In the genomic region with DNA sequence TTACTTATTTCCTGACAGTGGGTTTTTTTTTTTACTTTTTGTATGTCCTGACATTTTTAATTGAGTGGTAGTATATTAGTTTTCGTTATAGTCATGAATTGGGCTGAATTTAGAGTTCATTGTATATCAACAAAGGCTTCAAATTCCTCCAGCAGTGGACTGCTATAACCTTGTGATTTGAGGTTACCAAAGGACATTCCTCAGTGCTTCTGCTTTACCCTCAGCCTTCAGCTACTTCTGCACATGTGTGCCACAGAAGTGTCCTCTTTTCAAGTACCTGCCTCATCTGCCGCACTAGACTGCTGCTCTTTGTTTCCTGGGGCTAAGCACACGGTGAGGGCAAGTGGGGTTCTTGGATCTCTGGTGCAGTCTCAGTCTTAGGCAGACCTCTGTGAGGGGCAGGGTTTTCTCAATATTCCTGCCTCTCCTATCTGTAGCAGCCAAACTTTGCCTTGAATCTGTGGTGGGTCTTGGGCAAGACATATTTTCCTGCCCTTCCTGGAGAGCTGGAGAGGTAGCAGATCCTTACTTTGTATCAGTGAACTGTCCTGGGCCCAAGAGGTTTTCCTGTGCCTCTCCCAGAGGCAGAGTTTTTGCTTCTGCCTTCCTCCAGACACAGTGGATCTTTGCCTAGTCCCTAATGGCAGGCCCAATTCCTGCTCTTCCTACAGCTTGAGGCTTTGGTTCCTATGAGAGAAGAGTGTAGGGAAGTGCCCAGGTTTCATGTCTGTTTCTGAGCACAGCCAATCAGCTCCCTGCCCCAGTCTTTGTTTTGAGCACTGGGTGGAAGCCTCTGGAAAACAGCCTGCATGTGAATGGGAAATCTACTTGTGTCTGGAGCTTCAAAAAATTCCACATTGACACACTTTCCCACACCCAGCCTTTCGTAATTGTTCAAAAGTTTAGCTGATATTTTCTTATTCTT, we compare ENCODE assay signal across 1 cellular context.
TF ChIP-seq lines count a peak whose summit lies in the region.

No MANE protein-coding gene starts in this region.

TF ChIP-seq in GM23338, 12 proteins besides CTCF, POLR2A, EP300 and RAD21 (continued from another document):
- TF ChIP-seq CREB1 (CRISPR knock-in tag; IDR thresholded peaks at IDR 0.05; ENCODE audit: low read depth) (no peak), JUNB (IDR thresholded peaks at IDR 0.05; ENCODE audit: unreplicated experiment) (no peak), ZNF114 (CRISPR knock-in tag; IDR thresholded peaks at IDR 0.05) (no peak), STAT1 (IDR thresholded peaks at IDR 0.05; ENCODE audit: unreplicated experiment) (no peak), POLR2AphosphoS5 (IDR thresholded peaks at IDR 0.05; ENCODE audit: low read depth) (no peak), EZH2 (IDR thresholded peaks at IDR 0.05; ENCODE audit: low read depth, unreplicated experiment) (no peak)
